ENCODE assay signal across 2 cellular contexts in the genomic region with DNA sequence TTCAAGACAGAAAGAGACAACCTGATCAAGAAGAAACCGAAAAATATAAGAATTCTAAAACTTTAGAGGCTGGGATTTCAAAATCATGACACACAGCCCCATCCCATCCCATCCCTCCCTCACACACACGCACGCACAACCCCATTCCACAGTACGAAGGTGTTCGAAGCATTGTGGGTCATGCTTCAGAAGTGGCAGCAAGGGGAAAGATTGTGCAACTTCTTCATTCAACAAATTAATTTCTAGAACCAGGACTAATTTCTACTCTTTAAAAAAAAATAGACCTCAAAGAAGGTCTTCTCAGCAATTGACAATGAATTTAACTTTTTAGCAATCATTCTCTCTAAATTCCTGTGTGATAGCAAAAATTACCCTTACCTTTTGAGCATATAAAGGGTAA.
TF ChIP-seq lines count a peak whose summit lies in the region.

No MANE protein-coding gene starts in this region.

TF ChIP-seq in HepG2, 621 proteins besides CTCF, POLR2A, EP300 and RAD21:
- TF ChIP-seq CEBPB (IDR thresholded peaks at IDR 0.05; ENCODE audit: borderline replicate concordance, low read depth, low read length) (peak; percentile 34; the same call in 1 of the 2 replicates), ZNF776 (CRISPR knock-in tag; IDR thresholded peaks at IDR 0.05) (no peak), ZFP36L1 (CRISPR knock-in tag; IDR thresholded peaks at IDR 0.05) (no peak), ELF3 (CRISPR knock-in tag; IDR thresholded peaks at IDR 0.05) (no peak)
- TF ChIP-seq, protein P1, sequence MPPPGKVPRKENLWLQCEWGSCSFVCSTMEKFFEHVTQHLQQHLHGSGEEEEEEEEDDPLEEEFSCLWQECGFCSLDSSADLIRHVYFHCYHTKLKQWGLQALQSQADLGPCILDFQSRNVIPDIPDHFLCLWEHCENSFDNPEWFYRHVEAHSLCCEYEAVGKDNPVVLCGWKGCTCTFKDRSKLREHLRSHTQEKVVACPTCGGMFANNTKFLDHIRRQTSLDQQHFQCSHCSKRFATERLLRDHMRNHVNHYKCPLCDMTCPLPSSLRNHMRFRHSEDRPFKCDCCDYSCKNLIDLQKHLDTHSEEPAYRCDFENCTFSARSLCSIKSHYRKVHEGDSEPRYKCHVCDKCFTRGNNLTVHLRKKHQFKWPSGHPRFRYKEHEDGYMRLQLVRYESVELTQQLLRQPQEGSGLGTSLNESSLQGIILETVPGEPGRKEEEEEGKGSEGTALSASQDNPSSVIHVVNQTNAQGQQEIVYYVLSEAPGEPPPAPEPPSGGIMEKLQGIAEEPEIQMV (CRISPR knock-in tag; IDR thresholded peaks at IDR 0.05; ENCODE audit: low read depth): no peak

TF ChIP-seq in K562, 482 proteins besides CTCF, POLR2A, EP300 and RAD21:
- TF ChIP-seq CEBPB (tag; IDR thresholded peaks at IDR 0.05): peak; percentile 54
- no peak for TF ChIP-seq ZNF134 (CRISPR knock-in tag; conservative IDR thresholded peaks at IDR 0.05)
